8 cellular contexts compared by ENCODE assay signal in the genomic region with DNA sequence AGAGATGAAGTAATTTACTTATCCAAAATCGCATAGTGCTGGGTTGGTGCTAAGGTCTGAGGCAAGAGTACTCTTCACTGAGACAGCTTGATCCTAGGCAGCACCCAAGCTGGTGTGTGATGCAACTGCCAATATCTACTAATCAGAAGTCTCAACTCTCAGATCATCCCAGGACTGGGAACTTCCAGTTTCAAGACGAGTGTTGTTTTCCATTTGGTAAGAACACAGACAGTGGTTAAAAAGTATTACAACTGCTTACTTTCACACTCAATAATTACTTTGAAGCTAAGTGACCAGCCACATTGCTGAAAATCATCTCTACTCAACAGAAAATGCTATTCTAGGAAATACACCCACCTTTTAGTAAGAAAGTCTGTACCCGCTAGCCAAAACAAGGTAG. TPM values are rescaled to one million over a fixed set of nuclear protein-coding genes. Genes with fewer than 3 reads are reported as not detected.
DNase-seq lines count a peak whose midpoint lies in the region; ATAC-seq and TF ChIP-seq lines count a peak whose summit lies in the region.

No MANE protein-coding gene starts in this region.

- intact Hi-C loops in mucosa of descending colon (cut with DNase I, micrococcal nuclease) = no loop called here
- intact Hi-C loops in body of pancreas (cut with DNase I) = no loop called here

- H3K4me1 ChIP-seq in mucosa of descending colon (ENCODE audit: low read depth) = peaks cover 17% of the 10 kb centered on the region
- H3K4me1 ChIP-seq in HAP-1 = peaks cover 13% of the 10 kb centered on the region
- H3K4me1 ChIP-seq in body of pancreas = peaks cover 80% of the 10 kb centered on the region

- no peak for TF ChIP-seq CTCF in mucosa of descending colon (IDR thresholded peaks at IDR 0.05)
- no peak for TF ChIP-seq CTCF in body of pancreas (IDR thresholded peaks at IDR 0.05)

- H3K4me3 ChIP-seq in mucosa of descending colon (no peak overlapping the region), HAP-1 (no peak overlapping the region), body of pancreas (no peak overlapping the region)

- in situ Hi-C loops in HAP-1 (cut with MboI; ENCODE audit: low sequenced_read_pairs) = no loop called here

- no peaks in the 10 kb centered on the region for H3K27me3 ChIP-seq in HAP-1 (ENCODE audit: low read depth)
- H3K27me3 ChIP-seq in body of pancreas = no peaks in the 10 kb centered on the region

- ATAC-seq in GM18858 (IDR thresholded peaks at IDR 0.05; ENCODE audit: unreplicated experiment) = peak; percentile 61
- ATAC-seq in HG02571 (IDR thresholded peaks at IDR 0.05; ENCODE audit: unreplicated experiment) = peak; percentile 78
- ATAC-seq in mucosa of descending colon = peak; percentile 38
- ATAC-seq in body of pancreas = no peak

- no peak for TF ChIP-seq POLR2A in body of pancreas (IDR thresholded peaks at IDR 0.05)

- H3K9me3 ChIP-seq in mucosa of descending colon (no peaks in the 10 kb centered on the region), HAP-1 (no peaks in the 10 kb centered on the region), body of pancreas (no peaks in the 10 kb centered on the region)

- DNase-seq in OCI-M1 (lab: John Stamatoyannopoulos, UW) = peak; percentile 80
- DNase-seq in mucosa of descending colon = no peak
- DNase-seq in HAP-1 (ENCODE audit: low spot score in 2 of 2) = no peak
- DNase-seq in cerebellar cortex (ENCODE audit: low spot score) = no peak
- DNase-seq in mesenteric fat pad (ENCODE audit: low spot score) = no peak
- no peak for DNase-seq in body of pancreas

- H3K36me3 ChIP-seq in mucosa of descending colon (ENCODE audit: low read depth) (no peaks in the 10 kb centered on the region), HAP-1 (replicated peaks) (no peaks in the 10 kb centered on the region), body of pancreas (replicated peaks in 1 of 2; ENCODE audit: insufficient read depth in 1 of 2, low read depth in 2 of 2) (no peaks in the 10 kb centered on the region)

- H3K27ac ChIP-seq in body of pancreas = peak overlapping the region in 1 of 4 donors; percentile 4

- WGBS in body of pancreas, 2 donors = 79% methylated on average over 3 of the region's 3 CpGs

RNA-seq across cellular contexts. Expression of a gene that starts 45.3 kb away (rescaled TPM):
- total RNA-seq in mucosa of descending colon (10 to 100 TPM; 37.2 to 50.2 (median 39.5) TPM), mesenteric fat pad (43.9 TPM), body of pancreas (10 to 100 TPM; 29.0 to 64.6 TPM)
